2 cellular contexts compared by ENCODE assay signal in the genomic region with DNA sequence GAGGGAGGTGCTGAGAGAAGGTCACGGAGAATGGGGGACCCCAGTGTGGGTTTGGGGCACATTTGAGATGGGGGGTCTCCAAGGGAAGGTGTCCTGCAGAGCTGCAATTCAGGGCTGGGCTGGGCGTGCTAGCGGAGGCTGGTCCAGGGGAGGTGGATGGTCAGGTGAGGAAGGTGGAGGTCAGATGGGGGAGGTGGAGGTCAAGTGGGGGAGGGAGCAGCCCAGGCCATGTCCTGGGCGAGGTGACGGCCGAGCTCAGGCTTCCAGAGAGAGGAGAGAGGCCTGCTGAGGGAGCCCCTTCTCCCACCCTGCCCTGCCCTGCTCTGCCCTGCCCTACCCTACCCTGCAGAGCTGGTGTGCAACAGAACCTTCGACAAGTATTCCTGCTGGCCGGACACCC.
TF ChIP-seq lines count a peak whose summit lies in the region.

No MANE protein-coding gene starts in this region.

TF ChIP-seq in HEK293, 187 proteins besides CTCF, POLR2A, EP300 and RAD21:
- peak; percentile 54; the same call in 1 of the 2 replicates for TF ChIP-seq BCL11A (tag by site-specific recombination; IDR thresholded peaks at IDR 0.05; ENCODE audit: low read depth)
- TF ChIP-seq ZNF280D (tag by site-specific recombination; IDR thresholded peaks at IDR 0.05) = no peak
- no peak for TF ChIP-seq SP2 (tag by site-specific recombination; IDR thresholded peaks at IDR 0.05)
- TF ChIP-seq ZNF639 (tag by site-specific recombination; IDR thresholded peaks at IDR 0.05) = no peak
- TF ChIP-seq ZNF26 (tag by site-specific recombination; IDR thresholded peaks at IDR 0.05) = no peak
- TF ChIP-seq YY1 (tag by site-specific recombination; IDR thresholded peaks at IDR 0.05) = no peak
- TF ChIP-seq ZNF354C (tag by site-specific recombination; IDR thresholded peaks at IDR 0.05; ENCODE audit: borderline replicate concordance, low read depth) = no peak
- no peak for TF ChIP-seq ZNF221 (tag by site-specific recombination; IDR thresholded peaks at IDR 0.05; ENCODE audit: borderline replicate concordance)

TF ChIP-seq in H1, 55 proteins besides CTCF, POLR2A, EP300 and RAD21:
- TF ChIP-seq KDM1A (IDR thresholded peaks at IDR 0.05; ENCODE audit: borderline replicate concordance, low read length) (no peak), EZH2 (IDR thresholded peaks at IDR 0.05; ENCODE audit: low read depth, low read length, severe bottlenecking) (no peak), NANOG (IDR thresholded peaks at IDR 0.05; ENCODE audit: insufficient read depth, low read depth, low read length, poor library complexity, severe bottlenecking) (no peak), SP2 (IDR thresholded peaks at IDR 0.05; ENCODE audit: low read length) (no peak), RFX5 (IDR thresholded peaks at IDR 0.05; ENCODE audit: borderline replicate concordance, low read depth, low read length) (no peak), TAF1 (IDR thresholded peaks at IDR 0.05; ENCODE audit: low read depth, low read length) (no peak), SAP30 (IDR thresholded peaks at IDR 0.05; ENCODE audit: insufficient read depth, insufficient replicate concordance, low read length) (no peak), GABPA (IDR thresholded peaks at IDR 0.05; ENCODE audit: borderline replicate concordance, insufficient read depth, low read length) (no peak), CREB1 (IDR thresholded peaks at IDR 0.05) (no peak), HDAC2 (IDR thresholded peaks at IDR 0.05; ENCODE audit: borderline replicate concordance in 1 of 2, low read depth in 2 of 2, low read length in 2 of 2) (no peak), MAFK (IDR thresholded peaks at IDR 0.05; ENCODE audit: low read depth, low read length) (no peak), BACH1 (IDR thresholded peaks at IDR 0.05; ENCODE audit: low read length) (no peak), CBX5 (IDR thresholded peaks at IDR 0.05; ENCODE audit: low read depth, low read length) (no peak), POU5F1 (IDR thresholded peaks at IDR 0.05; ENCODE audit: low read depth, low read length) (no peak), SIRT6 (IDR thresholded peaks at IDR 0.05; ENCODE audit: low read length) (no peak), KDM4A (IDR thresholded peaks at IDR 0.05; ENCODE audit: low read depth, low read length, severe bottlenecking) (no peak)
- TF ChIP-seq, protein P1, sequence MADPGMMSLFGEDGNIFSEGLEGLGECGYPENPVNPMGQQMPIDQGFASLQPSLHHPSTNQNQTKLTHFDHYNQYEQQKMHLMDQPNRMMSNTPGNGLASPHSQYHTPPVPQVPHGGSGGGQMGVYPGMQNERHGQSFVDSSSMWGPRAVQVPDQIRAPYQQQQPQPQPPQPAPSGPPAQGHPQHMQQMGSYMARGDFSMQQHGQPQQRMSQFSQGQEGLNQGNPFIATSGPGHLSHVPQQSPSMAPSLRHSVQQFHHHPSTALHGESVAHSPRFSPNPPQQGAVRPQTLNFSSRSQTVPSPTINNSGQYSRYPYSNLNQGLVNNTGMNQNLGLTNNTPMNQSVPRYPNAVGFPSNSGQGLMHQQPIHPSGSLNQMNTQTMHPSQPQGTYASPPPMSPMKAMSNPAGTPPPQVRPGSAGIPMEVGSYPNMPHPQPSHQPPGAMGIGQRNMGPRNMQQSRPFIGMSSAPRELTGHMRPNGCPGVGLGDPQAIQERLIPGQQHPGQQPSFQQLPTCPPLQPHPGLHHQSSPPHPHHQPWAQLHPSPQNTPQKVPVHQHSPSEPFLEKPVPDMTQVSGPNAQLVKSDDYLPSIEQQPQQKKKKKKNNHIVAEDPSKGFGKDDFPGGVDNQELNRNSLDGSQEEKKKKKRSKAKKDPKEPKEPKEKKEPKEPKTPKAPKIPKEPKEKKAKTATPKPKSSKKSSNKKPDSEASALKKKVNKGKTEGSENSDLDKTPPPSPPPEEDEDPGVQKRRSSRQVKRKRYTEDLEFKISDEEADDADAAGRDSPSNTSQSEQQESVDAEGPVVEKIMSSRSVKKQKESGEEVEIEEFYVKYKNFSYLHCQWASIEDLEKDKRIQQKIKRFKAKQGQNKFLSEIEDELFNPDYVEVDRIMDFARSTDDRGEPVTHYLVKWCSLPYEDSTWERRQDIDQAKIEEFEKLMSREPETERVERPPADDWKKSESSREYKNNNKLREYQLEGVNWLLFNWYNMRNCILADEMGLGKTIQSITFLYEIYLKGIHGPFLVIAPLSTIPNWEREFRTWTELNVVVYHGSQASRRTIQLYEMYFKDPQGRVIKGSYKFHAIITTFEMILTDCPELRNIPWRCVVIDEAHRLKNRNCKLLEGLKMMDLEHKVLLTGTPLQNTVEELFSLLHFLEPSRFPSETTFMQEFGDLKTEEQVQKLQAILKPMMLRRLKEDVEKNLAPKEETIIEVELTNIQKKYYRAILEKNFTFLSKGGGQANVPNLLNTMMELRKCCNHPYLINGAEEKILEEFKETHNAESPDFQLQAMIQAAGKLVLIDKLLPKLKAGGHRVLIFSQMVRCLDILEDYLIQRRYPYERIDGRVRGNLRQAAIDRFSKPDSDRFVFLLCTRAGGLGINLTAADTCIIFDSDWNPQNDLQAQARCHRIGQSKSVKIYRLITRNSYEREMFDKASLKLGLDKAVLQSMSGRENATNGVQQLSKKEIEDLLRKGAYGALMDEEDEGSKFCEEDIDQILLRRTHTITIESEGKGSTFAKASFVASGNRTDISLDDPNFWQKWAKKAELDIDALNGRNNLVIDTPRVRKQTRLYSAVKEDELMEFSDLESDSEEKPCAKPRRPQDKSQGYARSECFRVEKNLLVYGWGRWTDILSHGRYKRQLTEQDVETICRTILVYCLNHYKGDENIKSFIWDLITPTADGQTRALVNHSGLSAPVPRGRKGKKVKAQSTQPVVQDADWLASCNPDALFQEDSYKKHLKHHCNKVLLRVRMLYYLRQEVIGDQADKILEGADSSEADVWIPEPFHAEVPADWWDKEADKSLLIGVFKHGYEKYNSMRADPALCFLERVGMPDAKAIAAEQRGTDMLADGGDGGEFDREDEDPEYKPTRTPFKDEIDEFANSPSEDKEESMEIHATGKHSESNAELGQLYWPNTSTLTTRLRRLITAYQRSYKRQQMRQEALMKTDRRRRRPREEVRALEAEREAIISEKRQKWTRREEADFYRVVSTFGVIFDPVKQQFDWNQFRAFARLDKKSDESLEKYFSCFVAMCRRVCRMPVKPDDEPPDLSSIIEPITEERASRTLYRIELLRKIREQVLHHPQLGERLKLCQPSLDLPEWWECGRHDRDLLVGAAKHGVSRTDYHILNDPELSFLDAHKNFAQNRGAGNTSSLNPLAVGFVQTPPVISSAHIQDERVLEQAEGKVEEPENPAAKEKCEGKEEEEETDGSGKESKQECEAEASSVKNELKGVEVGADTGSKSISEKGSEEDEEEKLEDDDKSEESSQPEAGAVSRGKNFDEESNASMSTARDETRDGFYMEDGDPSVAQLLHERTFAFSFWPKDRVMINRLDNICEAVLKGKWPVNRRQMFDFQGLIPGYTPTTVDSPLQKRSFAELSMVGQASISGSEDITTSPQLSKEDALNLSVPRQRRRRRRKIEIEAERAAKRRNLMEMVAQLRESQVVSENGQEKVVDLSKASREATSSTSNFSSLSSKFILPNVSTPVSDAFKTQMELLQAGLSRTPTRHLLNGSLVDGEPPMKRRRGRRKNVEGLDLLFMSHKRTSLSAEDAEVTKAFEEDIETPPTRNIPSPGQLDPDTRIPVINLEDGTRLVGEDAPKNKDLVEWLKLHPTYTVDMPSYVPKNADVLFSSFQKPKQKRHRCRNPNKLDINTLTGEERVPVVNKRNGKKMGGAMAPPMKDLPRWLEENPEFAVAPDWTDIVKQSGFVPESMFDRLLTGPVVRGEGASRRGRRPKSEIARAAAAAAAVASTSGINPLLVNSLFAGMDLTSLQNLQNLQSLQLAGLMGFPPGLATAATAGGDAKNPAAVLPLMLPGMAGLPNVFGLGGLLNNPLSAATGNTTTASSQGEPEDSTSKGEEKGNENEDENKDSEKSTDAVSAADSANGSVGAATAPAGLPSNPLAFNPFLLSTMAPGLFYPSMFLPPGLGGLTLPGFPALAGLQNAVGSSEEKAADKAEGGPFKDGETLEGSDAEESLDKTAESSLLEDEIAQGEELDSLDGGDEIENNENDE (IDR thresholded peaks at IDR 0.05; ENCODE audit: insufficient replicate concordance, low read length) = no peak
- TF ChIP-seq, protein P2, sequence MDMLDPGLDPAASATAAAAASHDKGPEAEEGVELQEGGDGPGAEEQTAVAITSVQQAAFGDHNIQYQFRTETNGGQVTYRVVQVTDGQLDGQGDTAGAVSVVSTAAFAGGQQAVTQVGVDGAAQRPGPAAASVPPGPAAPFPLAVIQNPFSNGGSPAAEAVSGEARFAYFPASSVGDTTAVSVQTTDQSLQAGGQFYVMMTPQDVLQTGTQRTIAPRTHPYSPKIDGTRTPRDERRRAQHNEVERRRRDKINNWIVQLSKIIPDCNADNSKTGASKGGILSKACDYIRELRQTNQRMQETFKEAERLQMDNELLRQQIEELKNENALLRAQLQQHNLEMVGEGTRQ (IDR thresholded peaks at IDR 0.05; ENCODE audit: low read length) = no peak
